Comparison of ENCODE assay signal across 16 cellular contexts in genomic region chr5:180112101-180112861, GRCh38.
"Had no signal": no experiment of that assay in that cellular context is flagged by ENCODE, and none has a peak within 500 bp of the region (broad histone marks: within the 10 kb centered on the region; RNA-seq: fewer than 3 reads in every experiment).

No MANE protein-coding gene starts in this region.

- H3K27ac ChIP-seq: brain microvascular endothelial cell, epithelial cell of prostate, pancreas, tibial nerve had no signal

- H3K4me1 Mint-ChIP-seq: immature natural killer cell; stimulated activated naive B cell treated with anti-CD40 and anti-IgM and Interleukin-4, amounts not matched to agents 10 μg/mL and 1 μg/mL and 100 μg/mL, for 72 hours had no signal

- H3K27me3 ChIP-seq: brain microvascular endothelial cell, pancreas, tibial nerve had no signal

- DNase-seq: activated CD4-positive, alpha-beta T cell treated with anti-CD3 and anti-CD28 coated beads, Interleukin-2, amount 50 U/mL, for 4 hours; brain microvascular endothelial cell; effector memory CD8-positive, alpha-beta T cell; immature natural killer cell; stimulated activated CD4-positive, alpha-beta T cell treated with anti-CD3 and anti-CD28 coated beads, Interleukin-2, amount 100 ng/mL, for 48 hours; stimulated activated naive B cell treated with anti-CD40 and anti-IgM and Interleukin-4, amounts not matched to agents 10 μg/mL and 1 μg/mL and 100 μg/mL, for 72 hours; substantia nigra; T-helper 9 cell had no signal

- H3K4me3 ChIP-seq: pancreas, tibial nerve had no signal

- H3K27ac Mint-ChIP-seq: activated naive CD8-positive, alpha-beta T cell; dendritic cell treated with granulocyte-macrophage colony-stimulating factor and Interleukin-4, amounts not matched to agents 40 ng/mL and 50 ng/mL, for 4 days; effector memory CD8-positive, alpha-beta T cell; immature natural killer cell; stimulated activated naive B cell treated with anti-CD40 and anti-IgM and Interleukin-4, amounts not matched to agents 10 μg/mL and 1 μg/mL and 100 μg/mL, for 72 hours had no signal

- H3K4me1 ChIP-seq: pancreas had no signal

- H3K4me3 Mint-ChIP-seq: activated naive CD8-positive, alpha-beta T cell; dendritic cell treated with granulocyte-macrophage colony-stimulating factor and Interleukin-4, amounts not matched to agents 40 ng/mL and 50 ng/mL, for 4 days; effector memory CD8-positive, alpha-beta T cell; immature natural killer cell; neural crest cell; stimulated activated naive B cell treated with anti-CD40 and anti-IgM and Interleukin-4, amounts not matched to agents 10 μg/mL and 1 μg/mL and 100 μg/mL, for 72 hours had no signal

- H3K9me3 ChIP-seq: pancreas had no signal

- ATAC-seq: activated CD4-positive, CD25-positive, alpha-beta regulatory T cell treated with anti-CD3 and anti-CD28 coated beads, Interleukin-2, amount 50 U/mL, for 24 hours; effector memory CD8-positive, alpha-beta T cell; left colon; pancreas; stimulated activated naive B cell treated with anti-CD40 and anti-IgM and Interleukin-4, amounts not matched to agents 10 μg/mL and 1 μg/mL and 100 μg/mL, for 72 hours had no signal

- H3K27me3 Mint-ChIP-seq: activated naive CD8-positive, alpha-beta T cell had no signal

- H3K36me3 ChIP-seq: brain microvascular endothelial cell, pancreas had no signal
